15 cellular contexts compared by ENCODE assay signal in genomic region chr3:37456791-37457190, GRCh38. TPM values are rescaled to one million over a fixed set of nuclear protein-coding genes. Genes with fewer than 3 reads are reported as not detected.
DNase-seq lines count a peak whose midpoint lies in the region; ATAC-seq and TF ChIP-seq lines count a peak whose summit lies in the region.
"Had no signal": no experiment of that assay in that cellular context is flagged by ENCODE, and none has a peak within 500 bp of the region (broad histone marks: within the 10 kb centered on the region; RNA-seq: fewer than 3 reads in every experiment).

No MANE protein-coding gene starts in this region.

- H3K9me3 ChIP-seq in esophagus squamous epithelium (no peaks in the 10 kb centered on the region), psoas muscle (no peaks in the 10 kb centered on the region), transverse colon (no peaks in the 10 kb centered on the region)

- TF ChIP-seq POLR2A in esophagus squamous epithelium (IDR thresholded peaks at IDR 0.05) (no peak), transverse colon (IDR thresholded peaks at IDR 0.05) (no peak)

- no peak overlapping the region for H3K4me3 Mint-ChIP-seq in activated T-cell treated with anti-CD3 and anti-CD28 coated beads, Interleukin-2, amount 50 U/mL, for 72 hours
- H3K4me3 Mint-ChIP-seq: activated naive CD8-positive, alpha-beta T cell treated with anti-CD3 and anti-CD28 coated beads, Interleukin-2, amount 10 ng/mL, durations not matched to agents 7 days and 5 days; activated T-helper 1 cell treated with anti-CD3 and anti-CD28 coated beads, Interleukin-12 subunit alpha, Interleukin-12 subunit beta, Interleukin-2, Interleukin-4 antibody, amounts not matched to agents 30 ng/mL and 10 ng/mL and 1 ng/mL, durations not matched to agents 14 hours and 24 hours and 36 hours; neural progenitor cell; stimulated activated naive CD8-positive, alpha-beta T cell treated with anti-CD3 and anti-CD28 coated beads, Interleukin-15, Interleukin-2, amounts not matched to agents 100 ng/mL and 50 ng/mL, for 24 hours had no signal

- peak overlapping the region; percentile 13 to 89 (median 78) for H3K27ac ChIP-seq in esophagus squamous epithelium
- H3K27ac ChIP-seq in psoas muscle = peak overlapping the region; percentile 87
- peak overlapping the region; percentile 56 to 80 (median 70) for H3K27ac ChIP-seq in transverse colon
- H3K27ac ChIP-seq: 22Rv1, neural progenitor cell had no signal

- H3K4me3 ChIP-seq in esophagus squamous epithelium (peak overlapping the region in 1 of 4 donors; percentile 28), psoas muscle (peak overlapping the region; percentile 42), transverse colon (peak overlapping the region in 1 of 4 donors; percentile 4)
- H3K4me3 ChIP-seq: neural progenitor cell had no signal

- no peaks in the 10 kb centered on the region for H3K36me3 ChIP-seq in esophagus squamous epithelium
- no peaks in the 10 kb centered on the region for H3K36me3 ChIP-seq in psoas muscle (ENCODE audit: insufficient read depth in 1 of 2, low read depth in 1 of 2)
- H3K36me3 ChIP-seq in transverse colon = no peaks in the 10 kb centered on the region
- H3K36me3 ChIP-seq: neural progenitor cell had no signal

- H3K27me3 ChIP-seq in esophagus squamous epithelium = peaks cover 0 to 85% (median 0%) of the 10 kb centered on the region in 4 donors
- no peaks in the 10 kb centered on the region for H3K27me3 ChIP-seq in psoas muscle (ENCODE audit: insufficient read depth in 3 of 3, low read length in 2 of 3)
- H3K27me3 ChIP-seq in transverse colon = peaks cover 22% of the 10 kb centered on the region

- WGBS in esophagus squamous epithelium, 2 donors = 45 to 53% methylated on average over 3 of the region's 3 CpGs
- WGBS in psoas muscle, 3 donors = 39 to 48% (median 47%) methylated on average over 3 of the region's 3 CpGs
- WGBS in transverse colon (ENCODE audit: low coverage in 1 of 2), 2 donors = 45 to 46% methylated on average over 2 to 3 of the region's 3 CpGs

- DNase-seq in activated T-cell treated with anti-CD3 and anti-CD28 coated beads, Interleukin-2, amount 50 U/mL, for 72 hours = no peak
- DNase-seq in activated T-cell treated with anti-CD3 and anti-CD28 coated beads for 4 hours (no peak), esophagus squamous epithelium (lab: John Stamatoyannopoulos, UW) (no peak), psoas muscle (no peak), transverse colon (no peak), NCI-H1417 treated with DMSO at 0.1 percent for 48 hours (lab: John Stamatoyannopoulos, UW) (no peak), hepatic stellate cell (ENCODE audit: low spot score) (no peak)
- DNase-seq: activated naive CD8-positive, alpha-beta T cell treated with anti-CD3 and anti-CD28 coated beads, Interleukin-2, amount 10 ng/mL, durations not matched to agents 7 days and 5 days; GF-D8; T-helper 9 cell had no signal

- no peak for TF ChIP-seq CTCF in esophagus squamous epithelium (IDR thresholded peaks at IDR 0.05)
- TF ChIP-seq CTCF in psoas muscle (IDR thresholded peaks at IDR 0.05) = no peak
- no peak for TF ChIP-seq CTCF in transverse colon (IDR thresholded peaks at IDR 0.05)

- TF ChIP-seq EP300 in transverse colon (IDR thresholded peaks at IDR 0.05; ENCODE audit: low read depth) = no peak

- in situ Hi-C loops in transverse colon (cut with MboI; ENCODE audit: low pct_ligation_motif_present in 1 of 4, low pct_unique_long_range_greater_than_20kb in 1 of 4, low sequenced_read_pairs in 3 of 4) = no loop called here

- intact Hi-C loops in esophagus squamous epithelium (cut with DNase I) (no loop called here), psoas muscle (cut with DNase I) (loop anchor here in 1 of 2 donors (2.0 to 5.0 kb wide), 2 partner anchors 71 to 86 kb away; no protein-coding TSS in a partner anchor), transverse colon (cut with DNase I; ENCODE audit: low total_unique reads) (no loop called here)

- peaks cover 23 to 75% (median 36%) of the 10 kb centered on the region in 3 donors for H3K4me1 ChIP-seq in esophagus squamous epithelium
- H3K4me1 ChIP-seq in psoas muscle = peaks cover 64% of the 10 kb centered on the region
- H3K4me1 ChIP-seq in transverse colon = peaks cover 12 to 50% (median 22%) of the 10 kb centered on the region in 4 donors

- no peaks in the 10 kb centered on the region for H3K4me1 Mint-ChIP-seq in activated T-cell treated with anti-CD3 and anti-CD28 coated beads, Interleukin-2, amount 50 U/mL, for 72 hours (ENCODE audit: low read depth)
- H3K4me1 Mint-ChIP-seq: activated naive CD8-positive, alpha-beta T cell treated with anti-CD3 and anti-CD28 coated beads, Interleukin-2, amount 10 ng/mL, durations not matched to agents 7 days and 5 days had no signal

- peak; percentile 10 to 30 for ATAC-seq in activated T-cell treated with anti-CD3 and anti-CD28 coated beads, Interleukin-2, amount 50 U/mL, for 72 hours (replicated peaks in 1 of 2)
- ATAC-seq in psoas muscle (peak in 2 of 4 donors; percentile 41 to 43), GM18873 (IDR thresholded peaks at IDR 0.05; ENCODE audit: low FRiP score, unreplicated experiment) (no peak)

- H3K27me3 Mint-ChIP-seq in activated T-cell treated with anti-CD3 and anti-CD28 coated beads, Interleukin-2, amount 50 U/mL, for 72 hours (ENCODE audit: low read depth) = peaks cover 60% of the 10 kb centered on the region

- H3K27ac Mint-ChIP-seq in activated T-cell treated with anti-CD3 and anti-CD28 coated beads, Interleukin-2, amount 50 U/mL, for 72 hours = no peak overlapping the region
- H3K27ac Mint-ChIP-seq: activated naive CD8-positive, alpha-beta T cell treated with anti-CD3 and anti-CD28 coated beads, Interleukin-2, amount 10 ng/mL, durations not matched to agents 7 days and 5 days; activated T-helper 1 cell treated with anti-CD3 and anti-CD28 coated beads, Interleukin-12 subunit alpha, Interleukin-12 subunit beta, Interleukin-2, Interleukin-4 antibody, amounts not matched to agents 30 ng/mL and 10 ng/mL and 1 ng/mL, durations not matched to agents 14 hours and 24 hours and 36 hours; neural progenitor cell; stimulated activated naive CD8-positive, alpha-beta T cell treated with anti-CD3 and anti-CD28 coated beads, Interleukin-15, Interleukin-2, amounts not matched to agents 100 ng/mL and 50 ng/mL, for 24 hours had no signal

- no peaks in the 10 kb centered on the region for H3K36me3 Mint-ChIP-seq in activated T-cell treated with anti-CD3 and anti-CD28 coated beads, Interleukin-2, amount 50 U/mL, for 72 hours (ENCODE audit: insufficient read depth in 2 of 2)
- H3K36me3 Mint-ChIP-seq: activated naive CD8-positive, alpha-beta T cell treated with anti-CD3 and anti-CD28 coated beads, Interleukin-2, amount 10 ng/mL, durations not matched to agents 7 days and 5 days; neural progenitor cell had no signal

- H3K9me3 Mint-ChIP-seq in activated T-cell treated with anti-CD3 and anti-CD28 coated beads, Interleukin-2, amount 50 U/mL, for 72 hours = no peaks in the 10 kb centered on the region
- H3K9me3 Mint-ChIP-seq: activated naive CD8-positive, alpha-beta T cell treated with anti-CD3 and anti-CD28 coated beads, Interleukin-2, amount 10 ng/mL, durations not matched to agents 7 days and 5 days; activated T-helper 1 cell treated with anti-CD3 and anti-CD28 coated beads, Interleukin-12 subunit alpha, Interleukin-12 subunit beta, Interleukin-2, Interleukin-4 antibody, amounts not matched to agents 30 ng/mL and 10 ng/mL and 1 ng/mL, durations not matched to agents 14 hours and 24 hours and 36 hours; neural progenitor cell; stimulated activated naive CD8-positive, alpha-beta T cell treated with anti-CD3 and anti-CD28 coated beads, Interleukin-15, Interleukin-2, amounts not matched to agents 100 ng/mL and 50 ng/mL, for 24 hours had no signal

RNA-seq across cellular contexts. Expression of gene ITGA9, which starts 4.8 kb away (rescaled TPM):
- total RNA-seq in activated T-cell treated with anti-CD3 and anti-CD28 coated beads, Interleukin-2, amount 50 U/mL, for 72 hours = under 1 TPM; 0.55 to 0.90 TPM
- 10 to 100 TPM in 1 of 4 donors, 1 to 10 TPM in 3; 1.4 to 17.2 (median 6.0) TPM for total RNA-seq in esophagus squamous epithelium
- total RNA-seq in psoas muscle = 10 to 100 TPM in 1 of 4 donors, 1 to 10 TPM in 3; 3.2 to 13.2 (median 4.9) TPM
- 1 to 10 TPM; 1.5 to 1.8 (median 1.5) TPM for polyA plus RNA-seq in psoas muscle
- total RNA-seq in transverse colon = 10 to 100 TPM in 1 of 4 donors, 1 to 10 TPM in 3; 5.6 to 31.0 (median 8.2) TPM
